ENCODE assay signal across 37 cellular contexts in genomic region chr14:98834119-98834518, GRCh38.
"Had no signal": no experiment of that assay in that cellular context is flagged by ENCODE, and none has a peak within 500 bp of the region (broad histone marks: within the 10 kb centered on the region; RNA-seq: fewer than 3 reads in every experiment).

No MANE protein-coding gene starts in this region.

- H3K27me3 Mint-ChIP-seq: activated B cell treated with CpG ODN at 0.5 μM for 24 hours; activated CD8-positive, alpha-beta T cell treated with anti-CD3 and anti-CD28 coated beads for 36 hours; activated naive CD4-positive, alpha-beta T cell treated with anti-CD3 and anti-CD28 coated beads, Interleukin-2, amount 50 U/mL, for 24 hours; activated naive CD8-positive, alpha-beta T cell treated with anti-CD3 and anti-CD28 coated beads, Interleukin-2, amount 10 ng/mL, durations not matched to agents 7 days and 5 days; activated T-cell treated with anti-CD3 and anti-CD28 coated beads, Interleukin-2, amount 50 U/mL, for 24 hours had no signal

- H3K27ac Mint-ChIP-seq: activated B cell treated with CpG ODN at 0.5 μM for 24 hours; activated CD8-positive, alpha-beta T cell treated with anti-CD3 and anti-CD28 coated beads for 36 hours; activated naive CD4-positive, alpha-beta T cell treated with anti-CD3 and anti-CD28 coated beads, Interleukin-2, amount 50 U/mL, for 24 hours; activated naive CD8-positive, alpha-beta T cell treated with anti-CD3 and anti-CD28 coated beads, Interleukin-2, amount 10 ng/mL, durations not matched to agents 7 days and 5 days; activated T-cell treated with anti-CD3 and anti-CD28 coated beads, Interleukin-2, amount 50 U/mL, for 24 hours; activated T-helper 2 cell treated with anti-CD3 and anti-CD28 coated beads, Interferon-gamma antibody, Interleukin-2, Interleukin-4, amounts not matched to agents 10 μg/mL and 5 μg/mL and 100 μg/mL, durations not matched to agents 14 hours and 24 hours and 36 hours had no signal

- H3K4me1 Mint-ChIP-seq: activated B cell treated with CpG ODN at 0.5 μM for 24 hours; activated naive CD4-positive, alpha-beta T cell treated with anti-CD3 and anti-CD28 coated beads, Interleukin-2, amount 50 U/mL, for 24 hours; activated naive CD8-positive, alpha-beta T cell treated with anti-CD3 and anti-CD28 coated beads, Interleukin-2, amount 10 ng/mL, durations not matched to agents 7 days and 5 days had no signal

- H3K9me3 Mint-ChIP-seq: activated CD8-positive, alpha-beta T cell treated with anti-CD3 and anti-CD28 coated beads for 36 hours; activated naive CD4-positive, alpha-beta T cell treated with anti-CD3 and anti-CD28 coated beads, Interleukin-2, amount 50 U/mL, for 24 hours; activated T-cell treated with anti-CD3 and anti-CD28 coated beads, Interleukin-2, amount 50 U/mL, for 24 hours; activated T-helper 2 cell treated with anti-CD3 and anti-CD28 coated beads, Interferon-gamma antibody, Interleukin-2, Interleukin-4, amounts not matched to agents 10 μg/mL and 5 μg/mL and 100 μg/mL, durations not matched to agents 14 hours and 24 hours and 36 hours had no signal

- DNase-seq: activated B cell treated with CpG ODN at 0.5 μM for 24 hours; activated CD4-positive, alpha-beta T cell treated with anti-CD3 and anti-CD28 coated beads for 4 hours; activated CD4-positive, CD25-positive, alpha-beta regulatory T cell treated with anti-CD3 and anti-CD28 coated beads, Interleukin-2, amount 50 U/mL, for 72 hours; activated CD8-positive, alpha-beta T cell treated with anti-CD3 and anti-CD28 coated beads for 36 hours; activated gamma-delta T cell; activated naive CD4-positive, alpha-beta T cell treated with Interleukin-2 at 50 U/mL for 16 hours; activated naive CD8-positive, alpha-beta T cell treated with anti-CD3 and anti-CD28 coated beads, Interleukin-2, amount 10 ng/mL, durations not matched to agents 7 days and 5 days; activated T-cell treated with anti-CD3 and anti-CD28 coated beads, Interleukin-2, amount 50 U/mL, for 24 hours; amygdala; body of pancreas; central memory CD4-positive, alpha-beta T cell; Kasumi-1; MG63; NCI-H1048; NCI-H1105 treated with DMSO at 0.1 percent for 48 hours; NCI-H1436; NCI-H1694; NCI-H1930; NCI-H2081 treated with DMSO at 0.1 percent for 48 hours; NCI-H226; NCI-H446 treated with DMSO at 0.1 percent for 48 hours; NCI-H524; NCI-H69; NCI-H82; PC-3; Peyer's patch; RPMI8226; SIG-M5; T-helper 1 cell; T-helper 2 cell; T-helper 9 cell had no signal

- H3K27ac ChIP-seq: ascending aorta, body of pancreas, Peyer's patch, VCaP had no signal

- H3K4me3 Mint-ChIP-seq: activated B cell treated with CpG ODN at 0.5 μM for 24 hours; activated CD8-positive, alpha-beta T cell treated with anti-CD3 and anti-CD28 coated beads for 36 hours; activated naive CD4-positive, alpha-beta T cell treated with anti-CD3 and anti-CD28 coated beads, Interleukin-2, amount 50 U/mL, for 24 hours; activated naive CD8-positive, alpha-beta T cell treated with anti-CD3 and anti-CD28 coated beads, Interleukin-2, amount 10 ng/mL, durations not matched to agents 7 days and 5 days; activated T-cell treated with anti-CD3 and anti-CD28 coated beads, Interleukin-2, amount 50 U/mL, for 24 hours had no signal

- H3K36me3 ChIP-seq: ascending aorta, MG63, Peyer's patch had no signal

- ATAC-seq: activated CD8-positive, alpha-beta T cell treated with anti-CD3 and anti-CD28 coated beads for 36 hours; body of pancreas; PC-3; Right ventricle myocardium inferior; SK-N-SH treated with all-trans-retinoic acid at 6 μM for 48 hours had no signal

- H3K4me3 ChIP-seq: ascending aorta, body of pancreas, MG63, Peyer's patch had no signal

- H3K4me1 ChIP-seq: ascending aorta, body of pancreas, Peyer's patch had no signal

- H3K9me3 ChIP-seq: ascending aorta, body of pancreas, MG63, Peyer's patch had no signal

- H3K27me3 ChIP-seq: ascending aorta, body of pancreas, MG63, Peyer's patch had no signal

- H3K36me3 Mint-ChIP-seq: activated naive CD4-positive, alpha-beta T cell treated with anti-CD3 and anti-CD28 coated beads, Interleukin-2, amount 50 U/mL, for 24 hours; activated naive CD8-positive, alpha-beta T cell treated with anti-CD3 and anti-CD28 coated beads, Interleukin-2, amount 10 ng/mL, durations not matched to agents 7 days and 5 days had no signal
